ENCODE assay signal across 9 cellular contexts in genomic region chr4:141375855-141376254, GRCh38.
A peak's percentile ranks its signal among the peaks of the same experiment; 100 is the strongest.
DNase-seq lines count a peak whose midpoint lies in the region; ATAC-seq, FAIRE-seq and TF ChIP-seq lines count a peak whose summit lies in the region.
"Had no signal": no experiment of that assay in that cellular context is flagged by ENCODE, and none has a peak within 500 bp of the region (broad histone marks: within the 10 kb centered on the region; RNA-seq: fewer than 3 reads in every experiment).

No MANE protein-coding gene starts in this region.

- no peak overlapping the region for H3K9ac ChIP-seq in kidney (ENCODE audit: low read length in 2 of 2)

- FAIRE-seq in kidney (lab: Jason Lieb, UNC), result no peak

- intact Hi-C loops in left cardiac atrium (cut with DNase I), result no loop called here
- intact Hi-C loops in kidney (cut with DNase I), result no loop called here

- TF ChIP-seq CTCF in HFF-Myc (IDR thresholded peaks at IDR 0.05; ENCODE audit: low read depth, low read length, missing control alignments) (peak; percentile 54), kidney (IDR thresholded peaks at IDR 0.05; ENCODE audit: borderline replicate concordance, extremely low read depth, insufficient read depth) (no peak)

- in situ Hi-C loops in ACHN (cut with HindIII; ENCODE audit: low pct_ligation_motif_present, low pct_unique_long_range_greater_than_20kb, low sequenced_read_pairs), result no loop called here

- H3K9me3 ChIP-seq in kidney (ENCODE audit: control insufficient read depth in 1 of 2, low read length in 2 of 2), result no peaks in the 10 kb centered on the region

- H3K27ac ChIP-seq in kidney (ENCODE audit: low read depth in 2 of 2, low read length in 2 of 2), result no peak overlapping the region

- no peaks in the 10 kb centered on the region for H3K4me1 ChIP-seq in kidney (ENCODE audit: control insufficient read depth in 1 of 2, insufficient read depth in 1 of 2, low read depth in 1 of 2, low read length in 2 of 2)

- peak; percentile 71 to 98 for ATAC-seq in left cardiac atrium
- ATAC-seq: stimulated activated naive CD8-positive, alpha-beta T cell treated with anti-CD3 and anti-CD28 coated beads, Interleukin-15, amount 100 ng/mL, for 72 hours had no signal

- H3K36me3 ChIP-seq in kidney (ENCODE audit: control insufficient read depth in 1 of 2, insufficient read depth in 2 of 2, low read length in 2 of 2), result no peaks in the 10 kb centered on the region

- peak; percentile 90 for DNase-seq in ACHN
- peak; percentile 71 for DNase-seq in HFF-Myc (ENCODE audit: extremely low read depth, low read depth)
- DNase-seq in T1000 (lab: John Stamatoyannopoulos, UW), result peak; percentile 54
- DNase-seq in left cardiac atrium, result no peak
- no peak for DNase-seq in activated CD8-positive, alpha-beta memory T cell treated with anti-CD3 and anti-CD28 coated beads, Interleukin-2, amount 50 U/mL, for 4 hours
- DNase-seq in T-helper 1 cell, result no peak
- no peak for DNase-seq in hippocampal formation (lab: John Stamatoyannopoulos, UW)
- DNase-seq in kidney, result no peak
- DNase-seq: stimulated activated naive CD8-positive, alpha-beta T cell treated with anti-CD3 and anti-CD28 coated beads, Interleukin-15, amount 100 ng/mL, for 72 hours had no signal

- H3K4me3 ChIP-seq in HFF-Myc (replicated peaks; ENCODE audit: low read depth, low read length), result no peak overlapping the region
- H3K4me3 ChIP-seq in kidney (ENCODE audit: low read length in 2 of 2), result no peak overlapping the region

Comparison
In these comparisons a context has a peak if more than half of its experiments do, and no peak if none do; other contexts are left out.
1. DNase-seq: peak in ACHN (single experiment), HFF-Myc (single experiment) and T1000 (single experiment); none in left cardiac atrium (single experiment), activated CD8-positive, alpha-beta memory T cell treated with anti-CD3 and anti-CD28 coated beads, Interleukin-2, amount 50 U/mL, for 4 hours (single experiment), T-helper 1 cell (0 of 5), hippocampal formation (0 of 2) and kidney (single experiment).